In genomic region chr13:41458187-41458938, GRCh38 we compare ENCODE assay signal across 7 cellular contexts. TPM values are rescaled to one million over a fixed set of nuclear protein-coding genes. Genes with fewer than 3 reads are reported as not detected.
DNase-seq lines count a peak whose midpoint lies in the region; ATAC-seq and TF ChIP-seq lines count a peak whose summit lies in the region.

No MANE protein-coding gene starts in this region.

- ATAC-seq in GM19324 (IDR thresholded peaks at IDR 0.05; ENCODE audit: low FRiP score, unreplicated experiment): peak; percentile 21
- ATAC-seq in effector memory CD8-positive, alpha-beta T cell (replicated peaks): peak; percentile 3
- peak; percentile 28 to 40 for ATAC-seq in stimulated activated naive B cell treated with anti-CD40 and anti-IgM and Interleukin-4, amounts not matched to agents 10 μg/mL and 1 μg/mL and 100 μg/mL, for 72 hours (replicated peaks)
- no peak for ATAC-seq in GM18520 (IDR thresholded peaks at IDR 0.05; ENCODE audit: unreplicated experiment)

- peak in 56 of 76 experiments; percentile 6 to 69 (median 43) for DNase-seq in HUDEP-2 (lab: John Stamatoyannopoulos, UW; ENCODE audit: unreplicated experiment in 76 of 76)
- peak; percentile 53 to 58 for DNase-seq in activated CD4-positive, alpha-beta T cell treated with anti-CD3 and anti-CD28 coated beads, Interleukin-2, amount 50 U/mL, for 4 hours
- peak in 2 of 3 experiments; percentile 38 to 53 for DNase-seq in effector memory CD8-positive, alpha-beta T cell
- DNase-seq in mesothelial cell of epicardium (ENCODE audit: low spot score in 2 of 2, unreplicated experiment in 2 of 2): peak in 1 of 2 experiments; percentile 48
- no peak for DNase-seq in stimulated activated naive B cell treated with anti-CD40 and anti-IgM and Interleukin-4, amounts not matched to agents 10 μg/mL and 1 μg/mL and 100 μg/mL, for 72 hours

- peaks cover 73% of the 10 kb centered on the region for H3K36me3 Mint-ChIP-seq in effector memory CD8-positive, alpha-beta T cell (ENCODE audit: insufficient read depth)
- no peaks in the 10 kb centered on the region for H3K36me3 Mint-ChIP-seq in mesothelial cell of epicardium
- H3K36me3 Mint-ChIP-seq in stimulated activated naive B cell treated with anti-CD40 and anti-IgM and Interleukin-4, amounts not matched to agents 10 μg/mL and 1 μg/mL and 100 μg/mL, for 72 hours: peaks cover 2 to 12% of the 10 kb centered on the region in 2 donors

- no peak for TF ChIP-seq CTCF in mesothelial cell of epicardium (IDR thresholded peaks at IDR 0.05; ENCODE audit: unreplicated experiment)

- H3K27ac Mint-ChIP-seq in effector memory CD8-positive, alpha-beta T cell: peak overlapping the region; percentile 88 to 92
- H3K27ac Mint-ChIP-seq in mesothelial cell of epicardium: no peak overlapping the region
- H3K27ac Mint-ChIP-seq in stimulated activated naive B cell treated with anti-CD40 and anti-IgM and Interleukin-4, amounts not matched to agents 10 μg/mL and 1 μg/mL and 100 μg/mL, for 72 hours: peak overlapping the region; percentile 51

- peaks cover 46 to 56% of the 10 kb centered on the region in 2 donors for H3K4me1 Mint-ChIP-seq in effector memory CD8-positive, alpha-beta T cell (ENCODE audit: low read depth in 2 of 2)
- H3K4me1 Mint-ChIP-seq in mesothelial cell of epicardium: peaks cover 2% of the 10 kb centered on the region
- peaks cover 24 to 44% of the 10 kb centered on the region in 2 donors for H3K4me1 Mint-ChIP-seq in stimulated activated naive B cell treated with anti-CD40 and anti-IgM and Interleukin-4, amounts not matched to agents 10 μg/mL and 1 μg/mL and 100 μg/mL, for 72 hours

- no peaks in the 10 kb centered on the region for H3K27me3 Mint-ChIP-seq in effector memory CD8-positive, alpha-beta T cell
- H3K27me3 Mint-ChIP-seq in mesothelial cell of epicardium (ENCODE audit: low read depth): peaks cover 79% of the 10 kb centered on the region
- peaks cover 26 to 42% of the 10 kb centered on the region in 2 donors for H3K27me3 Mint-ChIP-seq in stimulated activated naive B cell treated with anti-CD40 and anti-IgM and Interleukin-4, amounts not matched to agents 10 μg/mL and 1 μg/mL and 100 μg/mL, for 72 hours

- H3K9me3 Mint-ChIP-seq in effector memory CD8-positive, alpha-beta T cell: no peaks in the 10 kb centered on the region
- H3K9me3 Mint-ChIP-seq in mesothelial cell of epicardium: no peaks in the 10 kb centered on the region
- no peaks in the 10 kb centered on the region for H3K9me3 Mint-ChIP-seq in stimulated activated naive B cell treated with anti-CD40 and anti-IgM and Interleukin-4, amounts not matched to agents 10 μg/mL and 1 μg/mL and 100 μg/mL, for 72 hours

- peak overlapping the region; percentile 78 to 83 for H3K4me3 Mint-ChIP-seq in effector memory CD8-positive, alpha-beta T cell
- peak overlapping the region; percentile 55 for H3K4me3 Mint-ChIP-seq in mesothelial cell of epicardium
- peak overlapping the region; percentile 78 to 87 for H3K4me3 Mint-ChIP-seq in stimulated activated naive B cell treated with anti-CD40 and anti-IgM and Interleukin-4, amounts not matched to agents 10 μg/mL and 1 μg/mL and 100 μg/mL, for 72 hours

RNA-seq across cellular contexts. Expression of gene RGCC, which starts 1.0 kb away (rescaled TPM):
- total RNA-seq in mesothelial cell of epicardium: 0.85 to 2.1 TPM (median 1.9 TPM) in 3 replicates
